Comparison of ENCODE assay signal across 20 cellular contexts in genomic region chr14:75657331-75657730, GRCh38.
"Had no signal": no experiment of that assay in that cellular context is flagged by ENCODE, and none has a peak within 500 bp of the region (broad histone marks: within the 10 kb centered on the region; RNA-seq: fewer than 3 reads in every experiment).

No MANE protein-coding gene starts in this region.

- H3K36me3 Mint-ChIP-seq: naive B cell had no signal

- H3K27me3 Mint-ChIP-seq: dendritic cell treated with granulocyte-macrophage colony-stimulating factor and Interleukin-4, amounts not matched to agents 40 ng/mL and 50 ng/mL, for 4 days; naive B cell had no signal

- H3K27ac Mint-ChIP-seq: activated naive CD4-positive, alpha-beta T cell treated with anti-CD3 and anti-CD28 coated beads, Interleukin-2, amount 50 U/mL, for 72 hours; activated T-helper 1 cell treated with anti-CD3 and anti-CD28 coated beads, Interleukin-12 subunit alpha, Interleukin-12 subunit beta, Interleukin-2, Interleukin-4 antibody, amounts not matched to agents 30 ng/mL and 10 ng/mL and 1 ng/mL, durations not matched to agents 14 hours and 24 hours and 36 hours; dendritic cell treated with granulocyte-macrophage colony-stimulating factor and Interleukin-4, amounts not matched to agents 40 ng/mL and 50 ng/mL, for 4 days; neural progenitor cell; T-helper 1 cell treated with Interleukin-12 subunit alpha and Interleukin-12 subunit beta and Interleukin-4 antibody, amounts not matched to agents 30 μg/mL and 1 μg/mL, for 36 hours had no signal

- H3K9me3 Mint-ChIP-seq: activated naive CD4-positive, alpha-beta T cell treated with anti-CD3 and anti-CD28 coated beads, Interleukin-2, amount 50 U/mL, for 72 hours; activated T-helper 1 cell treated with anti-CD3 and anti-CD28 coated beads, Interleukin-12 subunit alpha, Interleukin-12 subunit beta, Interleukin-2, Interleukin-4 antibody, amounts not matched to agents 30 ng/mL and 10 ng/mL and 1 ng/mL, durations not matched to agents 14 hours and 24 hours and 36 hours; dendritic cell treated with granulocyte-macrophage colony-stimulating factor and Interleukin-4, amounts not matched to agents 40 ng/mL and 50 ng/mL, for 4 days; neural progenitor cell; T-helper 1 cell treated with Interleukin-12 subunit alpha and Interleukin-12 subunit beta and Interleukin-4 antibody, amounts not matched to agents 30 μg/mL and 1 μg/mL, for 36 hours had no signal

- DNase-seq: activated CD4-positive, alpha-beta T cell treated with anti-CD3 and anti-CD28 coated beads for 4 hours; activated CD4-positive, alpha-beta T cell treated with anti-CD3 and anti-CD28 coated beads, Interleukin-2, amount 50 U/mL, for 48 hours; activated CD4-positive, CD25-positive, alpha-beta regulatory T cell; aorta; brain microvascular endothelial cell; caudate nucleus; effector memory CD4-positive, alpha-beta T cell; esophagus squamous epithelium; left colon; naive B cell; retina; spleen; stimulated activated CD4-positive, alpha-beta T cell treated with anti-CD3 and anti-CD28 coated beads, Interleukin-4, amount 100 ng/mL, for 1 hour; stimulated activated naive CD4-positive, alpha-beta T cell treated with Interleukin-2 at 50 U/mL for 16 hours; tibial artery had no signal

- H3K4me3 Mint-ChIP-seq: activated T-helper 1 cell treated with anti-CD3 and anti-CD28 coated beads, Interleukin-12 subunit alpha, Interleukin-12 subunit beta, Interleukin-2, Interleukin-4 antibody, amounts not matched to agents 30 ng/mL and 10 ng/mL and 1 ng/mL, durations not matched to agents 14 hours and 24 hours and 36 hours; dendritic cell treated with granulocyte-macrophage colony-stimulating factor and Interleukin-4, amounts not matched to agents 40 ng/mL and 50 ng/mL, for 4 days; neural progenitor cell; T-helper 1 cell treated with Interleukin-12 subunit alpha and Interleukin-12 subunit beta and Interleukin-4 antibody, amounts not matched to agents 30 μg/mL and 1 μg/mL, for 36 hours had no signal
